In genomic region chr15:40952301-40952900, GRCh38 we compare ENCODE assay signal across 8 cellular contexts. TPM values are rescaled to one million over a fixed set of nuclear protein-coding genes. Genes with fewer than 3 reads are reported as not detected.
DNase-seq lines count a peak whose midpoint lies in the region; ATAC-seq and TF ChIP-seq lines count a peak whose summit lies in the region.

No MANE protein-coding gene starts in this region.

- ATAC-seq in GM18867 (IDR thresholded peaks at IDR 0.05; ENCODE audit: unreplicated experiment): peak; percentile 3
- no peak for ATAC-seq in GM21825 (IDR thresholded peaks at IDR 0.05; ENCODE audit: unreplicated experiment)

- DNase-seq in SJCRH30 (no peak), fibroblast of villous mesenchyme (ENCODE audit: low read depth) (no peak), skeletal muscle cell (ENCODE audit: low read depth) (no peak), ureter (ENCODE audit: low spot score) (no peak), NCI-H2196 (lab: John Stamatoyannopoulos, UW; ENCODE audit: unreplicated experiment) (no peak), cerebellum (ENCODE audit: low spot score) (no peak)

- H3K4me3 ChIP-seq in SJCRH30 (peak overlapping the region; percentile 69), fibroblast of villous mesenchyme (ENCODE audit: low read depth, low read length) (peak overlapping the region; percentile 93), skeletal muscle cell (ENCODE audit: low read depth, low read length) (peak overlapping the region; percentile 83)

- peak overlapping the region; percentile 20; the same call in 1 of the 2 replicates for H3K27ac ChIP-seq in SJCRH30

- no peaks in the 10 kb centered on the region for H3K4me1 ChIP-seq in SJCRH30

- H3K36me3 ChIP-seq in SJCRH30: no peaks in the 10 kb centered on the region; the same call in 1 of the 2 replicates

- no peaks in the 10 kb centered on the region for H3K9me3 ChIP-seq in SJCRH30 (replicated peaks)

- no peaks in the 10 kb centered on the region for H3K27me3 ChIP-seq in SJCRH30

- TF ChIP-seq CTCF in fibroblast of villous mesenchyme (IDR thresholded peaks at IDR 0.05; ENCODE audit: insufficient read depth, low read depth, low read length): no peak

RNA-seq across cellular contexts. Expression of gene CHAC1, which starts 0.9 kb away (rescaled TPM):
- total RNA-seq in SJCRH30 (2014; rRNA removed; shearing (Covaris generic)): 1.0 and 2.5 TPM in 2 replicates
- 13.4 and 62.2 TPM in 2 replicates for total RNA-seq in fibroblast of villous mesenchyme
- 9.2 TPM for total RNA-seq in ureter
- total RNA-seq in cerebellum: 2.1 TPM

RNA-seq across cellular contexts. Expression of gene DLL4, which starts 23.3 kb away (rescaled TPM):
- total RNA-seq in SJCRH30 (2014; rRNA removed; shearing (Covaris generic)): 0.43 and 0.48 TPM in 2 replicates
- total RNA-seq in fibroblast of villous mesenchyme: 5.5 and 6.0 TPM in 2 replicates
- 15.2 TPM for total RNA-seq in ureter
- 4.4 TPM for total RNA-seq in cerebellum

RNA-seq across cellular contexts. Expression of gene VPS18, which starts 58.2 kb away (rescaled TPM):
- 16.6 and 17.3 TPM in 2 replicates for total RNA-seq in SJCRH30 (2014; rRNA removed; shearing (Covaris generic))
- total RNA-seq in fibroblast of villous mesenchyme (48.8 and 62.2 TPM in 2 replicates), ureter (30.0 TPM), cerebellum (19.0 TPM)
